In the genomic region with DNA sequence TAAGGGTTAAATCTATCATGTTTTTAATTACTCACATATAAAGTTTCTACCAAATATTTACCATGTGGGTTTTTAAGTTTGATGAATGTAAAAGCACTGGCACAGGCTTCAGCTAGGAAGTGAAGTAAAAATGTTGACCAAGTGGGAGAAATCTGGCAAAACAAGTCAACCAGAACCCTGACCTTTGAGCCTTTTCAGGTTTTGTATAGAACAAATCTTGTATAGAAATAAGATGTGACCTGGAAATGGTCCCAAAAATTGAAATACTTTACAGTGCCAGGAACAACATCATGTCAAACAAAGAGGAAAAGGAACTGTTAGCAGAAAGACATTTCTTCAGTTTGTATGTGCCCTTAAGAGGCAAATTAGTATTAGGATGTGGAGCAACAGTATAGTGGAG, we compare ENCODE assay signal across 19 cellular contexts.
DNase-seq lines count a peak whose midpoint lies in the region; ATAC-seq, FAIRE-seq and TF ChIP-seq lines count a peak whose summit lies in the region.
"Had no signal": no experiment of that assay in that cellular context is flagged by ENCODE, and none has a peak within 500 bp of the region (broad histone marks: within the 10 kb centered on the region; RNA-seq: fewer than 3 reads in every experiment).

No MANE protein-coding gene starts in this region.

- H3K9me2 ChIP-seq in SK-N-SH (no peaks in the 10 kb centered on the region), Karpas-422 (replicated peaks; ENCODE audit: insufficient read depth, low read length) (no peaks in the 10 kb centered on the region)

- intact Hi-C loops in GM12878 (cut with micrococcal nuclease; ENCODE audit: unreplicated experiment) = loop anchor here (2.0 kb wide), 1 partner anchor 30 kb away; no protein-coding TSS in a partner anchor
- intact Hi-C loops in pancreas (cut with DNase I) = no loop called here

- ATAC-seq in SK-N-SH treated with all-trans-retinoic acid at 6 μM for 48 hours = no peak
- ATAC-seq in GM12878 = no peak
- no peak for ATAC-seq in pancreas

- H3K27me3 Mint-ChIP-seq in activated T-cell treated with anti-CD3 and anti-CD28 coated beads, Interleukin-2, amount 50 U/mL, for 24 hours = no peaks in the 10 kb centered on the region

- H3K9me3 Mint-ChIP-seq in activated T-cell treated with anti-CD3 and anti-CD28 coated beads, Interleukin-2, amount 50 U/mL, for 24 hours = no peaks in the 10 kb centered on the region

- H3K27ac ChIP-seq in SK-N-SH (ENCODE audit: low read depth in 2 of 2, low read length in 1 of 2) (no peak overlapping the region), Karpas-422 (ENCODE audit: low read length) (peak overlapping the region; percentile 94), GM12878 (ENCODE audit: control insufficient read depth, insufficient read depth) (no peak overlapping the region), pancreas (no peak overlapping the region)
- H3K27ac ChIP-seq: RWPE1 had no signal

- no peaks in the 10 kb centered on the region for H3K4me1 Mint-ChIP-seq in activated T-cell treated with anti-CD3 and anti-CD28 coated beads, Interleukin-2, amount 50 U/mL, for 24 hours (ENCODE audit: low read depth)
- H3K4me1 Mint-ChIP-seq: CD4-positive, CD25-positive, alpha-beta regulatory T cell had no signal

- H3K4me3 ChIP-seq in SK-N-SH (ENCODE audit: low read depth in 2 of 2, low read length in 1 of 2) (no peak overlapping the region), Karpas-422 (ENCODE audit: low read length) (no peak overlapping the region), GM12878 (no peak overlapping the region), pancreas (no peak overlapping the region)

- no peaks in the 10 kb centered on the region for H3K36me3 Mint-ChIP-seq in activated T-cell treated with anti-CD3 and anti-CD28 coated beads, Interleukin-2, amount 50 U/mL, for 24 hours (ENCODE audit: low read depth)
- H3K36me3 Mint-ChIP-seq: CD4-positive, CD25-positive, alpha-beta regulatory T cell had no signal

- CTCF ChIA-PET in SK-N-SH (lab: Yijun Ruan, JAX) = interaction anchor here (1.5 kb wide), 1 partner anchor 35 kb away, joined by 4 read pairs; no protein-coding TSS in a partner anchor
- CTCF ChIA-PET in GM12878 (lab: Yijun Ruan, JAX) = interaction anchor here (0.6 to 1.2 kb wide), 4 partner anchors 19 to 69 kb away, joined by 3 read pairs; no protein-coding TSS in a partner anchor

- no peaks in the 10 kb centered on the region for H3F3A ChIP-seq in SK-N-SH (replicated peaks; ENCODE audit: insufficient read depth)

- POLR2A ChIA-PET in SK-N-SH (lab: Yijun Ruan, JAX) (no interaction called here), GM12878 (lab: Charles Lee) (no interaction called here)

- TF ChIP-seq RAD21 in SK-N-SH (IDR thresholded peaks at IDR 0.05; ENCODE audit: low read length) (no peak), GM12878 (IDR thresholded peaks at IDR 0.05; ENCODE audit: insufficient read depth, low read depth, low read length) (no peak)

- H3K27me3 ChIP-seq in SK-N-SH (ENCODE audit: insufficient read depth) (no peaks in the 10 kb centered on the region), Karpas-422 (ENCODE audit: low read length) (no peaks in the 10 kb centered on the region), GM12878 (replicated peaks in 1 of 2; ENCODE audit: control insufficient read depth in 2 of 2, insufficient read depth in 2 of 2, low read length in 1 of 2) (no peaks in the 10 kb centered on the region), pancreas (no peaks in the 10 kb centered on the region)

- TF ChIP-seq POLR2A in GM12878 (IDR thresholded peaks at IDR 0.05; ENCODE audit: low read depth, low read length) = no peak

- in situ Hi-C loops in GM12878 (cut with MboI) = no loop called here

- H3K27ac Mint-ChIP-seq in activated T-cell treated with anti-CD3 and anti-CD28 coated beads, Interleukin-2, amount 50 U/mL, for 24 hours = no peak overlapping the region
- H3K27ac Mint-ChIP-seq: CD4-positive, CD25-positive, alpha-beta regulatory T cell; H9 had no signal

- SMC1A ChIA-PET in GM12878 (lab: Charles Lee; ENCODE audit: uncharacterized antibody, unreplicated experiment) = interaction anchor here (0.9 to 3.6 kb wide), 10 partner anchors 15 to 250 kb away, joined by 3 to 20 read pairs (median 4); no protein-coding TSS in a partner anchor

- no peak for DNase-seq in SK-N-SH
- DNase-seq in Karpas-422 = peak; percentile 52
- no peak for DNase-seq in GM12878 (ENCODE audit: low read depth, low spot score)
- no peak for DNase-seq in pancreas
- no peak for DNase-seq in kidney glomerular epithelial cell (lab: John Stamatoyannopoulos, UW)
- DNase-seq in D721Med (ENCODE audit: insufficient read length, low spot score) = no peak
- no peak for DNase-seq in activated T-cell treated with anti-CD3 and anti-CD28 coated beads, Interleukin-2, amount 50 U/mL, for 24 hours
- DNase-seq: BE2C; CD4-positive, CD25-positive, alpha-beta regulatory T cell; COR-L47; DMS79 treated with DMSO at 0.1 percent for 48 hours; H9; NCI-H1417 treated with DMSO at 0.1 percent for 48 hours; NCI-H187 treated with DMSO at 0.1 percent for 48 hours; NCI-H2227 treated with DMSO at 0.1 percent for 48 hours; NCI-H510A treated with DMSO at 0.1 percent for 48 hours; NCI-H82 had no signal

- H3K4me1 ChIP-seq in SK-N-SH (ENCODE audit: control insufficient read depth in 1 of 2, insufficient read depth in 2 of 2, low read depth in 1 of 2, low read length in 1 of 2) = no peaks in the 10 kb centered on the region
- H3K4me1 ChIP-seq in Karpas-422 (ENCODE audit: low read length) = peaks cover 70% of the 10 kb centered on the region
- no peaks in the 10 kb centered on the region for H3K4me1 ChIP-seq in GM12878 (ENCODE audit: control insufficient read depth, insufficient read depth, low read length)
- H3K4me1 ChIP-seq in pancreas = peaks cover 0 to 6% (median 0%) of the 10 kb centered on the region in 3 donors
- H3K4me1 ChIP-seq: BE2C had no signal

- no peaks in the 10 kb centered on the region for H3K79me2 ChIP-seq in SK-N-SH (ENCODE audit: insufficient read depth)
- no peaks in the 10 kb centered on the region for H3K79me2 ChIP-seq in Karpas-422 (ENCODE audit: low read length)
- no peaks in the 10 kb centered on the region for H3K79me2 ChIP-seq in GM12878 (ENCODE audit: control insufficient read depth, insufficient read depth, low read length)

- H3K36me3 ChIP-seq in SK-N-SH (replicated peaks in 1 of 2; ENCODE audit: control insufficient read depth in 1 of 2, insufficient read depth in 2 of 2, low read length in 1 of 2) = no peaks in the 10 kb centered on the region
- peaks cover 13% of the 10 kb centered on the region; the same call in 1 of the 2 replicates for H3K36me3 ChIP-seq in Karpas-422 (ENCODE audit: insufficient read depth, low read length)
- H3K36me3 ChIP-seq in GM12878 (ENCODE audit: control insufficient read depth in 2 of 2, insufficient read depth in 2 of 2, low read length in 1 of 2) = no peaks in the 10 kb centered on the region
- no peaks in the 10 kb centered on the region for H3K36me3 ChIP-seq in pancreas
- H3K36me3 ChIP-seq: BE2C had no signal

- FAIRE-seq in GM12878 (lab: Jason Lieb, UNC) (peak; percentile 75), pancreas (lab: Jason Lieb, UNC) (peak; percentile 89), D721Med (lab: Jason Lieb, UNC) (no peak)

- RAD21 ChIA-PET in GM12878 (lab: Charles Lee; ENCODE audit: unreplicated experiment) = interaction anchor here (0.8 kb wide), 1 partner anchor 27 kb away, joined by 3 read pairs; no protein-coding TSS in a partner anchor

- no peaks in the 10 kb centered on the region for H4K20me1 ChIP-seq in SK-N-SH (ENCODE audit: insufficient read depth)
- no peaks in the 10 kb centered on the region for H4K20me1 ChIP-seq in Karpas-422 (ENCODE audit: insufficient read depth, low read depth, low read length)
- H4K20me1 ChIP-seq in GM12878 (ENCODE audit: control insufficient read depth, insufficient read depth) = no peaks in the 10 kb centered on the region

- no TSS peak for BruUV-seq in GM12878 (replicated peaks; lab: Mats Ljungman, UMichigan)

- H3K4me2 ChIP-seq in SK-N-SH (no peak overlapping the region), Karpas-422 (ENCODE audit: low read depth, low read length, poor library complexity, severe bottlenecking) (peak overlapping the region; percentile 37), GM12878 (ENCODE audit: control insufficient read depth, insufficient read depth) (no peak overlapping the region)

- H3K4me3 Mint-ChIP-seq in activated T-cell treated with anti-CD3 and anti-CD28 coated beads, Interleukin-2, amount 50 U/mL, for 24 hours = no peak overlapping the region
- H3K4me3 Mint-ChIP-seq: CD4-positive, CD25-positive, alpha-beta regulatory T cell; H9 had no signal

- H3K9ac ChIP-seq in SK-N-SH (no peak overlapping the region), Karpas-422 (ENCODE audit: low read length) (peak overlapping the region; percentile 39), GM12878 (ENCODE audit: control insufficient read depth, insufficient read depth, low read length) (no peak overlapping the region)

- TF ChIP-seq CTCF in SK-N-SH (IDR thresholded peaks at IDR 0.05) (no peak), GM12878 (IDR thresholded peaks at IDR 0.05 in 2 of 3, conservative IDR thresholded peaks at IDR 0.05 in 1 of 3; ENCODE audit: control insufficient read depth in 2 of 3, extremely low read depth in 1 of 3, insufficient read depth in 1 of 3, low read depth in 3 of 3, low read length in 3 of 3) (no peak), pancreas (IDR thresholded peaks at IDR 0.05) (no peak), D721Med (IDR thresholded peaks at IDR 0.05; ENCODE audit: insufficient read depth, missing control alignments) (no peak)

- H2AFZ ChIP-seq in SK-N-SH (ENCODE audit: low read depth) (peak overlapping the region; percentile 24; the same call in 1 of the 2 replicates), Karpas-422 (ENCODE audit: low read length) (peak overlapping the region; percentile 9; the same call in 1 of the 2 replicates), GM12878 (ENCODE audit: control insufficient read depth, low read depth, low read length) (no peak overlapping the region)

- TF ChIP-seq EP300 in SK-N-SH (IDR thresholded peaks at IDR 0.05; ENCODE audit: borderline replicate concordance in 1 of 2, low read depth in 1 of 2, low read length in 1 of 2) (no peak), GM12878 (IDR thresholded peaks at IDR 0.05; ENCODE audit: borderline replicate concordance in 1 of 2, control insufficient read depth in 1 of 2, low read depth in 2 of 2, low read length in 2 of 2) (no peak)

- no peaks in the 10 kb centered on the region for H3K9me3 ChIP-seq in SK-N-SH
- peaks cover 9% of the 10 kb centered on the region; the same call in 1 of the 2 replicates for H3K9me3 ChIP-seq in Karpas-422 (ENCODE audit: low read length)
- H3K9me3 ChIP-seq in GM12878 (replicated peaks; ENCODE audit: control insufficient read depth, insufficient read depth, low read length) = no peaks in the 10 kb centered on the region; the same call in 2 of the 3 replicates
- no peaks in the 10 kb centered on the region for H3K9me3 ChIP-seq in pancreas
- H3K9me3 ChIP-seq: BE2C had no signal

TF ChIP-seq in SK-N-SH, 30 proteins besides CTCF, POLR2A, EP300 and RAD21 (continues in another document):
- TF ChIP-seq TCF12 (IDR thresholded peaks at IDR 0.05) (no peak), SMC3 (IDR thresholded peaks at IDR 0.05; ENCODE audit: low read depth, low read length) (no peak)

TF ChIP-seq in GM12878, 131 proteins besides CTCF, POLR2A, EP300 and RAD21 (continues in another document):
- TF ChIP-seq IKZF2 (IDR thresholded peaks at IDR 0.05) = no peak
- TF ChIP-seq NR2C2 (IDR thresholded peaks at IDR 0.05; ENCODE audit: borderline replicate concordance, control insufficient read depth, insufficient read length, low read depth) = no peak
